8 cellular contexts compared by ENCODE assay signal in genomic region chr22:37802310-37803194, GRCh38. TPM values are rescaled to one million over a fixed set of nuclear protein-coding genes. Genes with fewer than 3 reads are reported as not detected.
DNase-seq lines count a peak whose midpoint lies in the region; ATAC-seq and TF ChIP-seq lines count a peak whose summit lies in the region.
"Had no signal": no experiment of that assay in that cellular context is flagged by ENCODE, and none has a peak within 500 bp of the region (broad histone marks: within the 10 kb centered on the region; RNA-seq: fewer than 3 reads in every experiment).

No MANE protein-coding gene starts in this region.

- H3K9me3 ChIP-seq in DND-41 (ENCODE audit: insufficient read depth, low read length, severe bottlenecking) (no peaks in the 10 kb centered on the region), MM.1S (replicated peaks; ENCODE audit: insufficient read depth, low read length) (no peaks in the 10 kb centered on the region)

- CTCF ChIA-PET in activated B cell treated with CpG ODN at 0.5 μM for 24 hours (lab: Charles Lee), result no interaction called here

- intact Hi-C loops in activated B cell treated with CpG ODN at 0.5 μM for 24 hours (cut with micrococcal nuclease), result no loop called here

- H3K4me1 ChIP-seq in DND-41 (ENCODE audit: insufficient read depth, low read length), result peaks cover 48% of the 10 kb centered on the region
- H3K4me1 ChIP-seq in MM.1S (ENCODE audit: low read length), result no peaks in the 10 kb centered on the region

- H3K27ac Mint-ChIP-seq in activated B cell treated with CpG ODN at 0.5 μM for 24 hours, result no peak overlapping the region
- no peak overlapping the region for H3K27ac Mint-ChIP-seq in naive thymus-derived CD8-positive, alpha-beta T cell

- H3K9me3 Mint-ChIP-seq in activated B cell treated with CpG ODN at 0.5 μM for 24 hours, result no peaks in the 10 kb centered on the region
- peaks cover 0 to 2% (median 0%) of the 10 kb centered on the region in 9 donors for H3K9me3 Mint-ChIP-seq in naive thymus-derived CD8-positive, alpha-beta T cell

- H3K4me2 ChIP-seq in DND-41 (ENCODE audit: insufficient read depth, low read length) (peak overlapping the region; percentile 88), MM.1S (ENCODE audit: low read depth, low read length) (peak overlapping the region; percentile 56)

- H3K27ac ChIP-seq in DND-41 (ENCODE audit: low read length) (peak overlapping the region; percentile 57; the same call in 1 of the 2 replicates), MM.1S (ENCODE audit: low read length) (no peak overlapping the region)

- peak; percentile 76 for DNase-seq in DND-41
- no peak for DNase-seq in MM.1S
- DNase-seq in activated B cell treated with CpG ODN at 0.5 μM for 24 hours, result no peak
- DNase-seq in fibroblast of the aortic adventitia (ENCODE audit: low read depth), result no peak
- DNase-seq in naive thymus-derived CD8-positive, alpha-beta T cell, result no peak
- DNase-seq in dedifferentiated amniotic fluid mesenchymal stem cell (ENCODE audit: extremely low spot score), result no peak

- H3K36me3 Mint-ChIP-seq in activated B cell treated with CpG ODN at 0.5 μM for 24 hours (ENCODE audit: low read depth), result no peaks in the 10 kb centered on the region
- H3K36me3 Mint-ChIP-seq in naive thymus-derived CD8-positive, alpha-beta T cell, result peaks cover 0 to 3% (median 0%) of the 10 kb centered on the region in 3 donors

- H3K27me3 Mint-ChIP-seq in activated B cell treated with CpG ODN at 0.5 μM for 24 hours, result peaks cover 42% of the 10 kb centered on the region
- H3K27me3 Mint-ChIP-seq in naive thymus-derived CD8-positive, alpha-beta T cell, result peaks cover 16 to 39% (median 38%) of the 10 kb centered on the region in 5 donors

- peak overlapping the region; percentile 12 for H3K4me3 Mint-ChIP-seq in activated B cell treated with CpG ODN at 0.5 μM for 24 hours
- H3K4me3 Mint-ChIP-seq in naive thymus-derived CD8-positive, alpha-beta T cell, result peak overlapping the region; percentile 57 to 86 (median 79)

- 0 out of 2 replicates have a peak, but pooled peaks cover 5% of the 10 kb centered on the region for H3F3A ChIP-seq in MM.1S (ENCODE audit: insufficient read depth, low read length)

- peak overlapping the region; percentile 66 for H3K9ac ChIP-seq in DND-41 (ENCODE audit: low read depth, low read length)
- H3K9ac ChIP-seq in MM.1S (ENCODE audit: low read length), result no peak overlapping the region

- ATAC-seq in DND-41 (ENCODE audit: insufficient read depth, low read depth) (peak; percentile 72), activated B cell treated with CpG ODN at 0.5 μM for 24 hours (ENCODE audit: low read depth) (no peak), HG02840 (IDR thresholded peaks at IDR 0.05; ENCODE audit: low FRiP score, unreplicated experiment) (no peak)
- peak in 1 of 2 donors; percentile 31 for ATAC-seq in naive thymus-derived CD8-positive, alpha-beta T cell

- H3K4me3 ChIP-seq in DND-41 (ENCODE audit: low read depth in 1 of 2, low read length in 2 of 2), result peak overlapping the region; percentile 33 to 66; a peak in 3 of 4 replicates
- peak overlapping the region; percentile 28; the same call in 1 of the 2 replicates for H3K4me3 ChIP-seq in MM.1S (ENCODE audit: low read length)
- H3K4me3 ChIP-seq in fibroblast of the aortic adventitia (ENCODE audit: low read depth, low read length), result peak overlapping the region; percentile 60

- POLR2A ChIA-PET in activated B cell treated with CpG ODN at 0.5 μM for 24 hours (lab: Charles Lee), result no interaction called here
- POLR2A ChIA-PET in naive thymus-derived CD8-positive, alpha-beta T cell (lab: Charles Lee), result interaction anchor here (1.2 kb wide), 1 partner anchor 9 kb away, joined by 4 read pairs; no protein-coding TSS in a partner anchor

- peaks cover 45% of the 10 kb centered on the region for H3K4me1 Mint-ChIP-seq in activated B cell treated with CpG ODN at 0.5 μM for 24 hours
- H3K4me1 Mint-ChIP-seq in naive thymus-derived CD8-positive, alpha-beta T cell, result peaks cover 20 to 43% (median 36%) of the 10 kb centered on the region in 4 donors

- H3K27me3 ChIP-seq in DND-41 (ENCODE audit: insufficient read depth, low read length, poor library complexity) (peaks cover 11% of the 10 kb centered on the region), MM.1S (replicated peaks; ENCODE audit: insufficient read depth, low read length) (peaks cover 66% of the 10 kb centered on the region)

- H3K79me2 ChIP-seq in DND-41 (ENCODE audit: insufficient read depth, low read length) (peaks cover 24% of the 10 kb centered on the region), MM.1S (ENCODE audit: low read length) (no peaks in the 10 kb centered on the region)

- peaks cover 5% of the 10 kb centered on the region; the same call in 1 of the 2 replicates for H3K36me3 ChIP-seq in DND-41 (ENCODE audit: insufficient read depth, low read length)
- H3K36me3 ChIP-seq in MM.1S (replicated peaks; ENCODE audit: insufficient read depth, low read length), result no peaks in the 10 kb centered on the region

- no peaks in the 10 kb centered on the region for H3K9me2 ChIP-seq in MM.1S (replicated peaks; ENCODE audit: insufficient read depth, low read length)

- TF ChIP-seq CTCF in DND-41 (IDR thresholded peaks at IDR 0.05; ENCODE audit: borderline replicate concordance, extremely low read depth, low read length, poor library complexity, severe bottlenecking), result no peak
- TF ChIP-seq CTCF in MM.1S (IDR thresholded peaks at IDR 0.05; ENCODE audit: low read length), result no peak
- no peak for TF ChIP-seq CTCF in activated B cell treated with CpG ODN at 0.5 μM for 24 hours (IDR thresholded peaks at IDR 0.05)
- no peak for TF ChIP-seq CTCF in fibroblast of the aortic adventitia (IDR thresholded peaks at IDR 0.05; ENCODE audit: insufficient read depth, low read length)

- H2AFZ ChIP-seq in DND-41 (ENCODE audit: low read depth, low read length) (peak overlapping the region; percentile 77), MM.1S (ENCODE audit: low read length) (no peak overlapping the region)

- H4K20me1 ChIP-seq in DND-41 (ENCODE audit: insufficient read depth, low read length), result no peaks in the 10 kb centered on the region
- H4K20me1 ChIP-seq in MM.1S (ENCODE audit: insufficient read depth, low read length), result no peaks in the 10 kb centered on the region

RNA-seq across cellular contexts. Expression of gene GCAT, which starts 5.2 kb away (rescaled TPM):
- total RNA-seq in activated B cell treated with CpG ODN at 0.5 μM for 24 hours, result 0.40 and 0.83 TPM in 2 replicates
- total RNA-seq in fibroblast of the aortic adventitia (ENCODE audit: low replicate concordance), result 13.1 and 16.2 TPM in 2 replicates
- total RNA-seq in naive thymus-derived CD8-positive, alpha-beta T cell, result 1 to 10 TPM; 1.8 to 2.3 TPM
- polyA plus RNA-seq in naive thymus-derived CD8-positive, alpha-beta T cell, result 1 to 10 TPM; 4.0 to 7.6 (median 7.1) TPM

RNA-seq across cellular contexts. Expression of gene GALR3, which starts 20.6 kb away (rescaled TPM):
- total RNA-seq in activated B cell treated with CpG ODN at 0.5 μM for 24 hours (not detected in 2 replicates), fibroblast of the aortic adventitia (ENCODE audit: low replicate concordance) (not detected in 2 replicates)
- total RNA-seq in naive thymus-derived CD8-positive, alpha-beta T cell, result not detected
- not detected for polyA plus RNA-seq in naive thymus-derived CD8-positive, alpha-beta T cell
- total RNA-seq: activated CD8-positive, alpha-beta memory T cell treated with anti-CD3 and anti-CD28 coated beads for 36 hours had no signal

RNA-seq across cellular contexts. Expression of gene ANKRD54, which starts 41.6 kb away (rescaled TPM):
- 12.6 and 16.5 TPM in 2 replicates for total RNA-seq in activated B cell treated with CpG ODN at 0.5 μM for 24 hours
- total RNA-seq in fibroblast of the aortic adventitia (ENCODE audit: low replicate concordance), result 19.0 and 38.6 TPM in 2 replicates
- 10 to 100 TPM; 19.8 to 21.2 TPM for total RNA-seq in naive thymus-derived CD8-positive, alpha-beta T cell
- 10 to 100 TPM in 2 of 3 donors, 1 to 10 TPM in 1; 8.2 to 16.1 (median 13.9) TPM for polyA plus RNA-seq in naive thymus-derived CD8-positive, alpha-beta T cell

RNA-seq across cellular contexts. Expression of gene EIF3L, which starts 46.7 kb away (rescaled TPM):
- 712 and 718 TPM in 2 replicates for total RNA-seq in activated B cell treated with CpG ODN at 0.5 μM for 24 hours
- total RNA-seq in fibroblast of the aortic adventitia (ENCODE audit: low replicate concordance), result 181 and 457 TPM in 2 replicates
- 100 to 1,000 TPM; 509 to 544 TPM for total RNA-seq in naive thymus-derived CD8-positive, alpha-beta T cell
- polyA plus RNA-seq in naive thymus-derived CD8-positive, alpha-beta T cell, result 100 to 1,000 TPM; 310 to 395 (median 322) TPM
